In the genomic region with DNA sequence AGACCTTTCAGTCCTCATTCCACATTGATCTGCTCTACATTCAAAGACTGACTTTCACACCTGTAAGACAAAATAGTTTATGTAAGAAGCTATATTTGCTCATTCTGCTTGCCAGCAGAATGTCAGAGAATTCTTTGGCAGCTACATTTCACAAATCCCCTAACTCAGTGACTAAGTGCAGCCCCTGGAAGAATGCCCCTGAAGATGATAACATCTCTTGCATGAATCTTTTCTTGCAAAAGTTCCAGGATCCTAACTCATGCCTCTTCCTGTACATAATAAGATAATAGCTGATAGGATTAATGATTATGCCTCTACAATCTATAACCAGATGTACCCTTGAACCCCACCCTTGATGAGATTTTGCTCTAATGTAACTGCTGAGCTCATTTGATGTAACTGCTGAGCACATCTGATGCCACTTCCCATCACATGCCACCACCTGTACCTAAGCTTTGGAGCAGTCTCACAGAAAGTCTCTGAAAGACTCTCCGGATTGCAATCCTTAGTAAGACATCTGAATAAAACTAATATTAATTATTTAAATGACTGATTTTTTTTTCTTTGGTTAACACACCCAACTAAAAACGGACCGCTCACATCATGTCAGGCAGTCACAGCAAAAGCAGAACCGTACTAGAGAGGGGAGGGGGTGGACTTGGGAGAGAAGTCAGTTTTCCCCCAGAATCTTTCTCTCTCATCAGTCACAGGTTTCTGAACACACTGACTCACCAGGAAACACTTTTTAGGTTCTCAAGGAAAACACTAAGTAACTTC, we compare ENCODE assay signal across 10 cellular contexts. TPM values are rescaled to one million over a fixed set of nuclear protein-coding genes. Genes with fewer than 3 reads are reported as not detected.
A peak's percentile ranks its signal among the peaks of the same experiment; 100 is the strongest.
DNase-seq lines count a peak whose midpoint lies in the region; ATAC-seq and TF ChIP-seq lines count a peak whose summit lies in the region.
"Had no signal": no experiment of that assay in that cellular context is flagged by ENCODE, and none has a peak within 500 bp of the region (broad histone marks: within the 10 kb centered on the region; RNA-seq: fewer than 3 reads in every experiment).

No MANE protein-coding gene starts in this region.

- peak; percentile 15 for DNase-seq in activated CD4-positive, alpha-beta T cell treated with anti-CD3 and anti-CD28 coated beads for 48 hours
- no peak for DNase-seq in activated CD4-positive, alpha-beta T cell treated with anti-CD3 and anti-CD28 coated beads for 1 hour
- DNase-seq in epithelial cell of proximal tubule (ENCODE audit: low read depth), result no peak
- no peak for DNase-seq in stimulated activated effector memory CD8-positive, alpha-beta T cell treated with anti-CD3 and anti-CD28 coated beads, Interleukin-12 subunit alpha, Interleukin-12 subunit beta, amount 100 ng/mL, for 72 hours (ENCODE audit: low spot score in 2 of 2)
- DNase-seq in NCI-H345 treated with DMSO at 0.1 percent for 48 hours (lab: John Stamatoyannopoulos, UW; ENCODE audit: unreplicated experiment), result no peak
- no peak for DNase-seq in retina
- DNase-seq: NCI-H2171 had no signal

- peak; percentile 47 for ATAC-seq in stimulated activated effector memory CD8-positive, alpha-beta T cell treated with anti-CD3 and anti-CD28 coated beads, Interleukin-12 subunit alpha, Interleukin-12 subunit beta, amount 100 ng/mL, for 72 hours
- ATAC-seq in HG02610 (IDR thresholded peaks at IDR 0.05; ENCODE audit: unreplicated experiment), result no peak

- H3K9me3 Mint-ChIP-seq in T-helper 1 cell treated with Interleukin-12 subunit alpha and Interleukin-12 subunit beta and Interleukin-4 antibody, amounts not matched to agents 30 μg/mL and 1 μg/mL, for 36 hours, result no peaks in the 10 kb centered on the region
- H3K9me3 Mint-ChIP-seq in stimulated activated effector memory CD8-positive, alpha-beta T cell treated with anti-CD3 and anti-CD28 coated beads, Interleukin-12 subunit alpha, Interleukin-12 subunit beta, amount 100 ng/mL, for 72 hours, result no peaks in the 10 kb centered on the region

- no peak for TF ChIP-seq CTCF in epithelial cell of proximal tubule (conservative IDR thresholded peaks at IDR 0.05; ENCODE audit: low read depth, low read length)

- peak overlapping the region; percentile 43 for H3K4me3 ChIP-seq in epithelial cell of proximal tubule (ENCODE audit: low read depth, low read length)

- peak overlapping the region; percentile 53 for H3K4me3 Mint-ChIP-seq in T-helper 1 cell treated with Interleukin-12 subunit alpha and Interleukin-12 subunit beta and Interleukin-4 antibody, amounts not matched to agents 30 μg/mL and 1 μg/mL, for 36 hours
- H3K4me3 Mint-ChIP-seq in stimulated activated effector memory CD8-positive, alpha-beta T cell treated with anti-CD3 and anti-CD28 coated beads, Interleukin-12 subunit alpha, Interleukin-12 subunit beta, amount 100 ng/mL, for 72 hours, result peak overlapping the region; percentile 56

- peaks cover 19% of the 10 kb centered on the region for H3K27me3 Mint-ChIP-seq in T-helper 1 cell treated with Interleukin-12 subunit alpha and Interleukin-12 subunit beta and Interleukin-4 antibody, amounts not matched to agents 30 μg/mL and 1 μg/mL, for 36 hours (ENCODE audit: low read depth)

- peaks cover 30% of the 10 kb centered on the region for H3K4me1 Mint-ChIP-seq in T-helper 1 cell treated with Interleukin-12 subunit alpha and Interleukin-12 subunit beta and Interleukin-4 antibody, amounts not matched to agents 30 μg/mL and 1 μg/mL, for 36 hours (ENCODE audit: low read depth)
- H3K4me1 Mint-ChIP-seq in stimulated activated effector memory CD8-positive, alpha-beta T cell treated with anti-CD3 and anti-CD28 coated beads, Interleukin-12 subunit alpha, Interleukin-12 subunit beta, amount 100 ng/mL, for 72 hours, result peaks cover 23% of the 10 kb centered on the region

- H3K36me3 Mint-ChIP-seq in T-helper 1 cell treated with Interleukin-12 subunit alpha and Interleukin-12 subunit beta and Interleukin-4 antibody, amounts not matched to agents 30 μg/mL and 1 μg/mL, for 36 hours (ENCODE audit: low read depth), result no peaks in the 10 kb centered on the region
- H3K36me3 Mint-ChIP-seq in stimulated activated effector memory CD8-positive, alpha-beta T cell treated with anti-CD3 and anti-CD28 coated beads, Interleukin-12 subunit alpha, Interleukin-12 subunit beta, amount 100 ng/mL, for 72 hours, result no peaks in the 10 kb centered on the region

- H3K27ac Mint-ChIP-seq in T-helper 1 cell treated with Interleukin-12 subunit alpha and Interleukin-12 subunit beta and Interleukin-4 antibody, amounts not matched to agents 30 μg/mL and 1 μg/mL, for 36 hours, result peak overlapping the region; percentile 94
- H3K27ac Mint-ChIP-seq in stimulated activated effector memory CD8-positive, alpha-beta T cell treated with anti-CD3 and anti-CD28 coated beads, Interleukin-12 subunit alpha, Interleukin-12 subunit beta, amount 100 ng/mL, for 72 hours, result peak overlapping the region; percentile 92

RNA-seq across cellular contexts. Expression of a gene that starts 0.7 kb away (rescaled TPM):
- total RNA-seq in epithelial cell of proximal tubule, result not detected in 2 replicates
- total RNA-seq: omental fat pad had no signal

RNA-seq across cellular contexts. Expression of a gene that starts 11.5 kb away (rescaled TPM):
- total RNA-seq in epithelial cell of proximal tubule, result 202 and 237 TPM in 2 replicates
